In genomic region chr1:60745444-60745843, GRCh38 we compare ENCODE assay signal across 19 cellular contexts.
DNase-seq lines count a peak whose midpoint lies in the region; ATAC-seq and TF ChIP-seq lines count a peak whose summit lies in the region.
"Had no signal": no experiment of that assay in that cellular context is flagged by ENCODE, and none has a peak within 500 bp of the region (broad histone marks: within the 10 kb centered on the region; RNA-seq: fewer than 3 reads in every experiment).

No MANE protein-coding gene starts in this region.

- H3K27ac ChIP-seq in SJCRH30 = peak overlapping the region; percentile 92
- H3K27ac ChIP-seq in right cardiac atrium (ENCODE audit: low read length) = no peak overlapping the region
- H3K27ac ChIP-seq: 22Rv1, RWPE1 had no signal

- no peaks in the 10 kb centered on the region for H3K27me3 Mint-ChIP-seq in glutamatergic neuron (ENCODE audit: unreplicated experiment)
- no peaks in the 10 kb centered on the region for H3K27me3 Mint-ChIP-seq in osteocyte (ENCODE audit: unreplicated experiment)
- H3K27me3 Mint-ChIP-seq in effector memory CD8-positive, alpha-beta T cell = peaks cover under 1 to 6% of the 10 kb centered on the region in 2 donors
- H3K27me3 Mint-ChIP-seq: IgD-negative memory B cell had no signal

- H3K27me3 ChIP-seq in SJCRH30 (no peaks in the 10 kb centered on the region), right cardiac atrium (ENCODE audit: control insufficient read depth, insufficient read depth) (no peaks in the 10 kb centered on the region)

- peaks cover 9% of the 10 kb centered on the region for H3K4me1 Mint-ChIP-seq in glutamatergic neuron (ENCODE audit: low read depth, unreplicated experiment)
- peaks cover 16% of the 10 kb centered on the region for H3K4me1 Mint-ChIP-seq in osteocyte (ENCODE audit: unreplicated experiment)
- no peaks in the 10 kb centered on the region for H3K4me1 Mint-ChIP-seq in effector memory CD8-positive, alpha-beta T cell (ENCODE audit: low read depth in 2 of 2)
- H3K4me1 Mint-ChIP-seq: CD14-positive monocyte, IgD-negative memory B cell had no signal

- 31% methylated on average over 2 of the region's 2 CpGs for WGBS in right cardiac atrium

- no peaks in the 10 kb centered on the region for H3K36me3 Mint-ChIP-seq in glutamatergic neuron (ENCODE audit: unreplicated experiment)
- H3K36me3 Mint-ChIP-seq in osteocyte (ENCODE audit: unreplicated experiment) = no peaks in the 10 kb centered on the region
- no peaks in the 10 kb centered on the region for H3K36me3 Mint-ChIP-seq in effector memory CD8-positive, alpha-beta T cell (ENCODE audit: insufficient read depth)
- H3K36me3 Mint-ChIP-seq: CD14-positive monocyte, IgD-negative memory B cell had no signal

- H3K36me3 ChIP-seq in SJCRH30 = no peaks in the 10 kb centered on the region

- H3K4me1 ChIP-seq in SJCRH30 (peaks cover 28% of the 10 kb centered on the region), right cardiac atrium (ENCODE audit: control insufficient read depth, insufficient read depth, low read length) (no peaks in the 10 kb centered on the region)

- H3K4me3 Mint-ChIP-seq in glutamatergic neuron (ENCODE audit: unreplicated experiment) (no peak overlapping the region), osteocyte (ENCODE audit: unreplicated experiment) (no peak overlapping the region)
- no peak overlapping the region for H3K4me3 Mint-ChIP-seq in effector memory CD8-positive, alpha-beta T cell
- H3K4me3 Mint-ChIP-seq: CD14-positive monocyte, IgD-negative memory B cell had no signal

- no peaks in the 10 kb centered on the region for H3K9me3 Mint-ChIP-seq in glutamatergic neuron (ENCODE audit: unreplicated experiment)
- H3K9me3 Mint-ChIP-seq in osteocyte (ENCODE audit: unreplicated experiment) = no peaks in the 10 kb centered on the region
- H3K9me3 Mint-ChIP-seq in effector memory CD8-positive, alpha-beta T cell = peaks cover 0 to 2% of the 10 kb centered on the region in 2 donors
- H3K9me3 Mint-ChIP-seq: IgD-negative memory B cell had no signal

- H3K4me3 ChIP-seq in SJCRH30 (no peak overlapping the region), right cardiac atrium (ENCODE audit: low read length) (no peak overlapping the region)

- peak overlapping the region; percentile 5 for H3K27ac Mint-ChIP-seq in glutamatergic neuron (ENCODE audit: unreplicated experiment)
- peak overlapping the region; percentile 31 for H3K27ac Mint-ChIP-seq in osteocyte (ENCODE audit: unreplicated experiment)
- no peak overlapping the region for H3K27ac Mint-ChIP-seq in effector memory CD8-positive, alpha-beta T cell
- H3K27ac Mint-ChIP-seq: CD14-positive monocyte, IgD-negative memory B cell had no signal

- intact Hi-C loops in right cardiac atrium (cut with DNase I) = no loop called here

- in situ Hi-C loops in GM13977 (cut with MboI; ENCODE audit: low pct_unique_long_range_greater_than_20kb, low sequenced_read_pairs, unreplicated experiment) = no loop called here

- DNase-seq in NCI-H1092 treated with DMSO at 0.1 percent for 48 hours (lab: John Stamatoyannopoulos, UW) (peak; percentile 59), NCI-H1092 (lab: John Stamatoyannopoulos, UW) (no peak), SJCRH30 (peak; percentile 27 to 57), glutamatergic neuron (no peak), osteocyte (ENCODE audit: extremely low spot score, unreplicated experiment) (no peak), right cardiac atrium (no peak), GM13977 (ENCODE audit: low spot score) (no peak)
- DNase-seq in effector memory CD8-positive, alpha-beta T cell = no peak
- DNase-seq: GDM1, Kasumi-1, NCI-H1436 treated with DMSO at 0.1 percent for 48 hours, NCI-H2029 treated with DMSO at 0.1 percent for 48 hours, NCI-H526, T-helper 1 cell had no signal

- no peak for TF ChIP-seq CTCF in glutamatergic neuron (IDR thresholded peaks at IDR 0.05; ENCODE audit: partially characterized antibody, unreplicated experiment)
- TF ChIP-seq CTCF in osteocyte (IDR thresholded peaks at IDR 0.05) = no peak
- no peak for TF ChIP-seq CTCF in GM13977 (IDR thresholded peaks at IDR 0.05; ENCODE audit: extremely low read depth, insufficient read depth, missing control alignments)

- H3K9me3 ChIP-seq in SJCRH30 (replicated peaks) = 0 out of 2 replicates have a peak, but pooled peaks cover 5% of the 10 kb centered on the region
- no peaks in the 10 kb centered on the region for H3K9me3 ChIP-seq in right cardiac atrium (ENCODE audit: control insufficient read depth, low read length)

- ATAC-seq in right cardiac atrium = no peak
- no peak for ATAC-seq in effector memory CD8-positive, alpha-beta T cell (replicated peaks)
- ATAC-seq: HCT116 had no signal

Comparison
In these comparisons a context has a peak if more than half of its experiments do, and no peak if none do; other contexts are left out.
1. DNase-seq: peak in NCI-H1092 treated with DMSO at 0.1 percent for 48 hours (single experiment) and SJCRH30 (2 of 2); none in NCI-H1092 (single experiment), glutamatergic neuron (single experiment), osteocyte (single experiment), right cardiac atrium (0 of 3), effector memory CD8-positive, alpha-beta T cell (0 of 3) and GM13977 (single experiment).
2. H3K27ac Mint-ChIP-seq: peak in glutamatergic neuron (single experiment) and osteocyte (single experiment); none in effector memory CD8-positive, alpha-beta T cell (0 of 2).